In genomic region chr7:8261711-8262695, GRCh38 we compare ENCODE assay signal across 8 cellular contexts. TPM values are rescaled to one million over a fixed set of nuclear protein-coding genes. Genes with fewer than 3 reads are reported as not detected.
DNase-seq lines count a peak whose midpoint lies in the region; FAIRE-seq and TF ChIP-seq lines count a peak whose summit lies in the region.

Gene ICA1, minus strand, starts transcription at chr7:8262167. Its CDS starts 26,241 bp downstream, at chr7:8235926.

- H3K27me3 ChIP-seq in GM06990 (replicated peaks; ENCODE audit: control insufficient read depth, insufficient read depth, low read length), result no peaks in the 10 kb centered on the region; the same call in 1 of the 2 replicates
- peaks cover 5% of the 10 kb centered on the region; the same call in 1 of the 2 replicates for H3K27me3 ChIP-seq in HAP-1 (ENCODE audit: low read depth)
- H3K27me3 ChIP-seq in WERI-Rb-1 (ENCODE audit: insufficient read depth, low read depth, severe bottlenecking), result no peaks in the 10 kb centered on the region
- H3K27me3 ChIP-seq in endothelial cell of umbilical vein (ENCODE audit: control insufficient read depth in 2 of 2, insufficient read depth in 2 of 2, low read length in 2 of 2), result no peaks in the 10 kb centered on the region
- H3K27me3 ChIP-seq in mesendoderm (ENCODE audit: insufficient read depth, low read length, poor library complexity), result no peaks in the 10 kb centered on the region
- H3K27me3 ChIP-seq in stomach smooth muscle (ENCODE audit: control insufficient read depth in 1 of 2, insufficient read depth in 2 of 2, low read length in 2 of 2), result peaks cover 12 to 17% of the 10 kb centered on the region in 2 donors

- H3K4me2 ChIP-seq in endothelial cell of umbilical vein (ENCODE audit: insufficient read depth, low read length) (peak within 1 kb of the TSS; percentile 87), mesendoderm (ENCODE audit: low read length) (peak within 1 kb of the TSS; percentile 92)

- H2BK5ac ChIP-seq in mesendoderm (ENCODE audit: low read length), result no peak within 1 kb of the TSS

- FAIRE-seq in endothelial cell of umbilical vein (lab: Jason Lieb, UNC), result peak; percentile 67

- no CpG with 5 or more reads among the region's 109 CpGs for WGBS in mesendoderm (ENCODE audit: extremely low coverage, insufficient coverage, low lambda C conversion rate)

- no peak within 1 kb of the TSS for H2BK15ac ChIP-seq in mesendoderm (replicated peaks; ENCODE audit: low read depth)

- no peak for TF ChIP-seq CTCF in GM06990 (IDR thresholded peaks at IDR 0.05; ENCODE audit: insufficient read depth, low read length, poor library complexity, severe bottlenecking)
- no peak for TF ChIP-seq CTCF in WERI-Rb-1 (IDR thresholded peaks at IDR 0.05; ENCODE audit: low read depth, low read length)
- peak in 1 of 2 donors; percentile 4 for TF ChIP-seq CTCF in endothelial cell of umbilical vein (IDR thresholded peaks at IDR 0.05; ENCODE audit: extremely low read depth in 1 of 2, insufficient read depth in 1 of 2, low read depth in 1 of 2, low read length in 2 of 2)

- peak within 1 kb of the TSS; percentile 73 for H3K4me3 ChIP-seq in GM06990 (replicated peaks; ENCODE audit: low read depth, low read length)
- H3K4me3 ChIP-seq in HAP-1, result peak within 1 kb of the TSS; percentile 55
- H3K4me3 ChIP-seq in WERI-Rb-1 (ENCODE audit: low read depth, low read length), result peak within 1 kb of the TSS; percentile 94
- peak within 1 kb of the TSS; percentile 84 to 96 (median 96) for H3K4me3 ChIP-seq in endothelial cell of umbilical vein (replicated peaks in 1 of 3; ENCODE audit: insufficient read depth in 1 of 3, low read depth in 1 of 3, low read length in 3 of 3)
- H3K4me3 ChIP-seq in mesendoderm (ENCODE audit: low read length), result peak within 1 kb of the TSS; percentile 54
- peak within 1 kb of the TSS; percentile 65 to 71 for H3K4me3 ChIP-seq in stomach smooth muscle (ENCODE audit: low read length in 2 of 2)

- H3K27ac ChIP-seq in WERI-Rb-1 (peak within 1 kb of the TSS; percentile 21), endothelial cell of umbilical vein (ENCODE audit: insufficient read depth, low read depth, low read length) (peak within 1 kb of the TSS; percentile 94), mesendoderm (ENCODE audit: low read depth, low read length) (no peak within 1 kb of the TSS), stomach smooth muscle (ENCODE audit: low read length) (no peak within 1 kb of the TSS)

- BruUV-seq in endothelial cell of umbilical vein (replicated peaks; lab: Mats Ljungman, UMichigan), result no TSS peak

- H2AFZ ChIP-seq in endothelial cell of umbilical vein (ENCODE audit: low read depth, low read length), result peak within 1 kb of the TSS; percentile 93

- H3K79me1 ChIP-seq in mesendoderm (ENCODE audit: low read length), result no peaks in the 10 kb centered on the region

- H4K20me1 ChIP-seq in endothelial cell of umbilical vein (replicated peaks; ENCODE audit: control insufficient read depth, extremely low read depth, insufficient read depth, low read length), result no peaks in the 10 kb centered on the region

- no peak within 1 kb of the TSS for H2AK5ac ChIP-seq in mesendoderm (ENCODE audit: low read length)

- TF ChIP-seq POLR2A in endothelial cell of umbilical vein (IDR thresholded peaks at IDR 0.05; ENCODE audit: low read depth, low read length), result peak; percentile 65

- DNase-seq in GM06990 (ENCODE audit: extremely low read depth, insufficient read length) (peak; percentile 41), HAP-1 (ENCODE audit: low spot score in 2 of 2) (peak; percentile 28 to 81), NCI-H146 (lab: John Stamatoyannopoulos, UW) (peak; percentile 96), WERI-Rb-1 (peak; percentile 83), endothelial cell of umbilical vein (ENCODE audit: low read depth, low spot score) (peak; percentile 72), mesendoderm (peak; percentile 82), MV-4-11 (lab: John Stamatoyannopoulos, UW) (no peak)

- H3K36me3 ChIP-seq in GM06990 (ENCODE audit: control insufficient read depth, insufficient read depth, low read length), result no peaks in the 10 kb centered on the region
- H3K36me3 ChIP-seq in HAP-1 (replicated peaks), result no peaks in the 10 kb centered on the region
- no peaks in the 10 kb centered on the region for H3K36me3 ChIP-seq in WERI-Rb-1
- H3K36me3 ChIP-seq in endothelial cell of umbilical vein (ENCODE audit: control insufficient read depth in 2 of 2, extremely low read depth in 1 of 2, insufficient read depth in 2 of 2, low read length in 2 of 2), result no peaks in the 10 kb centered on the region
- no peaks in the 10 kb centered on the region for H3K36me3 ChIP-seq in mesendoderm (ENCODE audit: control insufficient read depth, insufficient read depth, low read length)
- no peaks in the 10 kb centered on the region for H3K36me3 ChIP-seq in stomach smooth muscle (ENCODE audit: control insufficient read depth in 2 of 2, insufficient read depth in 2 of 2, low read length in 2 of 2)

- no peaks in the 10 kb centered on the region for H3K9me1 ChIP-seq in endothelial cell of umbilical vein (replicated peaks; ENCODE audit: control insufficient read depth, extremely low read depth, insufficient read depth, low read length)

- no peaks in the 10 kb centered on the region for H3K4me1 ChIP-seq in HAP-1
- peaks cover 7% of the 10 kb centered on the region for H3K4me1 ChIP-seq in endothelial cell of umbilical vein (ENCODE audit: control insufficient read depth, extremely low read depth, insufficient read depth, low read length)
- no peaks in the 10 kb centered on the region for H3K4me1 ChIP-seq in mesendoderm (ENCODE audit: control insufficient read depth, low read depth, low read length)
- peaks cover 6% of the 10 kb centered on the region for H3K4me1 ChIP-seq in stomach smooth muscle (ENCODE audit: control insufficient read depth, insufficient read depth, low read length)

- H3K23ac ChIP-seq in mesendoderm (ENCODE audit: low read length), result no peak within 1 kb of the TSS

- POLR2A ChIA-PET in endothelial cell of umbilical vein (lab: Charles Lee), result interaction anchor here (0.8 kb wide), 1 partner anchor 823 kb away, joined by 5 read pairs; no protein-coding TSS in a partner anchor

- in situ Hi-C loops in HAP-1 (cut with MboI; ENCODE audit: low sequenced_read_pairs), result no loop called here

- no peak within 1 kb of the TSS for H4K8ac ChIP-seq in mesendoderm (ENCODE audit: low read depth, low read length)

- dilution Hi-C loops in endothelial cell of umbilical vein (cut with MboI; ENCODE audit: extremely low pct_ligation_motif_present, low sequenced_read_pairs), result no loop called here

- H3K4ac ChIP-seq in mesendoderm (ENCODE audit: low read depth, low read length), result no peak within 1 kb of the TSS

- peak within 1 kb of the TSS; percentile 81 for H3K56ac ChIP-seq in mesendoderm (ENCODE audit: low read length)

- CTCF ChIA-PET in endothelial cell of umbilical vein (lab: Charles Lee), result interaction anchor here (0.8 to 1.8 kb wide), 8 partner anchors 10 to 581 kb away, joined by 3 to 5 read pairs (median 3); no protein-coding TSS in a partner anchor

- H3K9me3 ChIP-seq in HAP-1, result no peaks in the 10 kb centered on the region
- no peaks in the 10 kb centered on the region for H3K9me3 ChIP-seq in WERI-Rb-1 (ENCODE audit: severe bottlenecking)
- no peaks in the 10 kb centered on the region for H3K9me3 ChIP-seq in endothelial cell of umbilical vein (replicated peaks; ENCODE audit: control insufficient read depth, insufficient read depth, low read length)
- H3K9me3 ChIP-seq in stomach smooth muscle (ENCODE audit: control insufficient read depth in 2 of 2, low read length in 2 of 2), result no peaks in the 10 kb centered on the region

- intact Hi-C loops in endothelial cell of umbilical vein (cut with micrococcal nuclease), result loop anchor here (1.0 to 2.0 kb wide), 2 partner anchors 622 to 1079 kb away; partner anchors contain the start of genes C1GALT1 and UMAD1

- H3K79me2 ChIP-seq in endothelial cell of umbilical vein (ENCODE audit: control insufficient read depth, insufficient read depth, low read length) (peaks cover 9% of the 10 kb centered on the region), mesendoderm (ENCODE audit: control insufficient read depth, insufficient read depth, low read length) (no peaks in the 10 kb centered on the region)

- peak within 1 kb of the TSS; percentile 56 for H3K18ac ChIP-seq in mesendoderm (ENCODE audit: low read length)

- H3K9ac ChIP-seq in endothelial cell of umbilical vein (replicated peaks; ENCODE audit: extremely low read depth, insufficient read depth, low read length) (peak within 1 kb of the TSS; percentile 95), mesendoderm (ENCODE audit: low read length) (peak within 1 kb of the TSS; percentile 71), stomach smooth muscle (ENCODE audit: low read length in 2 of 2) (peak within 1 kb of the TSS in 1 of 2 donors; percentile 59)

- no peak within 1 kb of the TSS for H2BK120ac ChIP-seq in mesendoderm (ENCODE audit: low read depth, low read length)

- H4K5ac ChIP-seq in mesendoderm (ENCODE audit: low read length), result no peak within 1 kb of the TSS

TF ChIP-seq in endothelial cell of umbilical vein, 7 proteins besides CTCF, POLR2A, EP300 and RAD21:
- TF ChIP-seq FOS (IDR thresholded peaks at IDR 0.05; ENCODE audit: borderline replicate concordance, insufficient read depth, low read length) (peak; percentile 54), POLR2AphosphoS5 (IDR thresholded peaks at IDR 0.05; ENCODE audit: insufficient read depth, low read depth, low read length) (peak; percentile 56), MYC (IDR thresholded peaks at IDR 0.05; ENCODE audit: low read depth, low read length) (no peak), MAX (IDR thresholded peaks at IDR 0.05; ENCODE audit: insufficient read depth, insufficient read length) (no peak)

RNA-seq across cellular contexts. Expression of gene ICA1, which starts in this region (rescaled TPM):
- 39.7 and 47.1 TPM in 2 replicates for total RNA-seq in endothelial cell of umbilical vein
- 13.9 and 19.0 TPM in 2 replicates for polyA plus RNA-seq in endothelial cell of umbilical vein
- polyA plus RNA-seq in endothelial cell of umbilical vein (2011; cell fraction: cytosol; rRNA removed), result 21.2 and 24.1 TPM in 2 replicates
- polyA plus RNA-seq in endothelial cell of umbilical vein (2011; cell fraction: nucleus; rRNA removed), result 78.5 and 88.7 TPM in 2 replicates
- 42.2 and 46.8 TPM in 2 replicates for polyA plus RNA-seq in endothelial cell of umbilical vein (2012)
- polyA minus RNA-seq in endothelial cell of umbilical vein, result 21.5 and 29.3 TPM in 2 replicates
- polyA minus RNA-seq in endothelial cell of umbilical vein (2011; cell fraction: cytosol; rRNA and poly(A)+ RNA removed), result 2.0 TPM
- 44.1 and 52.3 TPM in 2 replicates for polyA minus RNA-seq in endothelial cell of umbilical vein (2011; cell fraction: nucleus; rRNA and poly(A)+ RNA removed)
- polyA plus RNA-seq in mesendoderm (2013, experiment 1 of 2), result 14.0 TPM
- 15.1 TPM for polyA plus RNA-seq in mesendoderm (2013, experiment 2 of 2)

Comparison
In these comparisons a context has a peak if more than half of its experiments do, and no peak if none do; other contexts are left out.
1. H3K27ac ChIP-seq: peak in WERI-Rb-1 (single experiment) and endothelial cell of umbilical vein (single experiment); none in mesendoderm (single experiment) and stomach smooth muscle (single experiment).
2. Peak in every context shown above with its lines, with median percentiles within 50 percentile points of each other: H3K4me3 ChIP-seq.